8 cellular contexts compared by ENCODE assay signal in the genomic region with DNA sequence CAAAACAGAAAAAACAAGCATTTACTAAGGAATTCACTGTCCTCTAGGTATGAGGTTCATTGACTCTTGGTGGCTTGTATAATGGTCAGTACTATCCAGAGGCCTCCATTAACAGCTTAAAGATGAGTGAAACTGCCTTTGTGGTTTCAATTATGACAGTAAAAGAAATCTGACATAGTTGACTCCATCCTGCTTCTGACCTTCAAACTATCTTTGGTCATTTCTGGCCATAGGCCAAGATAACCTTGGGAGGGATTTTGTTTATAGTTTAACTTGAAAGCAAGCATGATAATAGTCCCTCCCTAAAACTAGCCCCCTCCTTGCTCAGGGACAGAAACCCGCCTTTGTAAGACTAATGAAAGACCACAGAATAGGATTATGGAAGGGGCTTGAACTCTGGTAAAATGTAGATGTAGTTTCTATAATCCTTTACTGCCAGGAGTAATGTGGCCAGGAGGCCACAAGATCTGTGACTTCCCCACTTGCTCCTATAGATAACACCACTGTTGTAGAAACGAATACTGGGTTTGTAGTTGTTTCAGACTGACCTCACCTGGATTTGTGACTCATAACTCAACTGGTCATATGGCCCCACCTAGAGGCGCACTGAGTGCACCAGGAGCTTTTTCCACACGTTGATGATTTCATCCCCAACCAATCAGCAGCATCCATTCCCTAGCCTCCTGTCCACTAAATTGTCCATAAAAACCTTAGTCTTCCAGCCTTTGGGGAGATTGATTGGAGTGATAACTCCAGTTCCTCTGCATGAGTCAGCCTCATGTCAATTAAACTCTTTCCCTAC. TPM values are rescaled to one million over a fixed set of nuclear protein-coding genes. Genes with fewer than 3 reads are reported as not detected.
A peak's percentile ranks its signal among the peaks of the same experiment; 100 is the strongest.
DNase-seq lines count a peak whose midpoint lies in the region; ATAC-seq, FAIRE-seq and TF ChIP-seq lines count a peak whose summit lies in the region.

No MANE protein-coding gene starts in this region.

- CTCF ChIA-PET in SK-N-SH (lab: Yijun Ruan, JAX) (interaction anchor here (1.1 to 5.2 kb wide), 4 partner anchors 7 to 300 kb away, joined by 3 to 28 read pairs (median 11); no protein-coding TSS in a partner anchor), H1 (lab: Charles Lee; ENCODE audit: partially characterized antibody) (interaction anchor here (0.5 to 8.2 kb wide), 38 partner anchors 8 to 409 kb away, joined by 3 to 70 read pairs (median 4); a partner anchor contains a TSS)

- H2BK20ac ChIP-seq in H1 (ENCODE audit: low read length), result no peak overlapping the region

- 60% methylated on average over 4 of the region's 4 CpGs for WGBS in SK-N-SH (ENCODE audit: low lambda C conversion rate)
- 77% methylated on average over 4 of the region's 4 CpGs; no CpG with 5 or more reads in 1 of the 2 experiments for WGBS in H1 (ENCODE audit: extremely low coverage in 1 of 2, insufficient coverage in 1 of 2, insufficient read length in 1 of 2, insufficient replicate concordance in 2 of 2, low coverage in 1 of 2, low lambda C conversion rate in 2 of 2, missing lambda C conversion rate in 1 of 2), 2 experiments
- WGBS in pancreas, 2 donors, result 41 to 47% methylated on average over 4 of the region's 4 CpGs

- no peak overlapping the region for H3K18ac ChIP-seq in H1 (ENCODE audit: extremely low read depth, low read length)

- no peak overlapping the region for H3K27ac ChIP-seq in SK-N-SH (ENCODE audit: low read depth in 2 of 2, low read length in 1 of 2)
- no peak overlapping the region for H3K27ac ChIP-seq in H1 (ENCODE audit: low read depth, low read length)
- H3K27ac ChIP-seq in pancreas, result no peak overlapping the region

- H3K23me2 ChIP-seq in H1 (ENCODE audit: low read depth, low read length), result no peaks in the 10 kb centered on the region

- intact Hi-C loops in pancreas (cut with DNase I), result loop anchor here in 1 of 3 donors (10.0 kb wide), 1 partner anchor 289 kb away; no protein-coding TSS in a partner anchor

- H4K20me1 ChIP-seq in SK-N-SH (ENCODE audit: insufficient read depth) (no peaks in the 10 kb centered on the region), H1 (replicated peaks in 1 of 2; ENCODE audit: control insufficient read depth in 1 of 2, insufficient read depth in 2 of 2, low read length in 2 of 2) (no peaks in the 10 kb centered on the region)

- TF ChIP-seq EP300 in SK-N-SH (IDR thresholded peaks at IDR 0.05; ENCODE audit: borderline replicate concordance in 1 of 2, low read depth in 1 of 2, low read length in 1 of 2), result no peak
- no peak for TF ChIP-seq EP300 in H1 (IDR thresholded peaks at IDR 0.05; ENCODE audit: borderline replicate concordance in 1 of 2, low read depth in 2 of 2, low read length in 2 of 2)

- H3K56ac ChIP-seq in H1 (replicated peaks; ENCODE audit: insufficient read length, low read depth, low read length), result no peak overlapping the region

- no peak overlapping the region for H4K91ac ChIP-seq in H1 (replicated peaks; ENCODE audit: insufficient read length, low read length)

- H3K79me2 ChIP-seq in SK-N-SH (ENCODE audit: insufficient read depth) (no peaks in the 10 kb centered on the region), H1 (ENCODE audit: control insufficient read depth in 1 of 2, insufficient read depth in 2 of 2, low read length in 2 of 2) (no peaks in the 10 kb centered on the region)

- H3F3A ChIP-seq in SK-N-SH (replicated peaks; ENCODE audit: insufficient read depth), result no peaks in the 10 kb centered on the region

- no peak overlapping the region for H2BK120ac ChIP-seq in H1 (replicated peaks; ENCODE audit: low read depth, low read length)

- no peaks in the 10 kb centered on the region for H3K4me1 ChIP-seq in SK-N-SH (ENCODE audit: control insufficient read depth in 1 of 2, insufficient read depth in 2 of 2, low read depth in 1 of 2, low read length in 1 of 2)
- no peaks in the 10 kb centered on the region for H3K4me1 ChIP-seq in H1 (replicated peaks in 1 of 4; ENCODE audit: control insufficient read depth in 3 of 4, insufficient read depth in 4 of 4, low read length in 3 of 4)
- H3K4me1 ChIP-seq in pancreas, result no peaks in the 10 kb centered on the region

- no peak overlapping the region for H2BK5ac ChIP-seq in H1 (ENCODE audit: low read depth, low read length)

- peak; percentile 47 for TF ChIP-seq RAD21 in SK-N-SH (IDR thresholded peaks at IDR 0.05; ENCODE audit: low read length)
- peak; percentile 91 to 93 for TF ChIP-seq RAD21 in H1 (IDR thresholded peaks at IDR 0.05 in 1 of 2, conservative IDR thresholded peaks at IDR 0.05 in 1 of 2; ENCODE audit: low read depth in 2 of 2, low read length in 2 of 2)

- ATAC-seq in GM19468 (IDR thresholded peaks at IDR 0.05; ENCODE audit: extremely low read depth, unreplicated experiment) (peak; percentile 78), HG03378 (IDR thresholded peaks at IDR 0.05; ENCODE audit: unreplicated experiment) (peak; percentile 89), pancreas (peak; percentile 82 to 95 (median 84))

- FAIRE-seq in H1 (lab: Jason Lieb, UNC) (peak; percentile 90), pancreas (lab: Jason Lieb, UNC) (no peak)

- no peak overlapping the region for H2BK12ac ChIP-seq in H1 (ENCODE audit: low read depth, low read length)

- H2AK5ac ChIP-seq in H1 (ENCODE audit: low read depth, low read length), result no peak overlapping the region

- H3K4ac ChIP-seq in H1 (replicated peaks; ENCODE audit: insufficient read length, low read depth, low read length), result no peak overlapping the region

- TF ChIP-seq CTCF in SK-N-SH (IDR thresholded peaks at IDR 0.05), result peak; percentile 10; the same call in 1 of the 2 replicates
- peak; percentile 47 to 83 (median 67) for TF ChIP-seq CTCF in H1 (IDR thresholded peaks at IDR 0.05; ENCODE audit: control extremely low read depth in 1 of 3, insufficient read depth in 1 of 3, low read depth in 1 of 3, low read length in 3 of 3)
- TF ChIP-seq CTCF in pancreas (IDR thresholded peaks at IDR 0.05), result no peak

- no peak for TF ChIP-seq POLR2A in H1 (IDR thresholded peaks at IDR 0.05; ENCODE audit: control extremely low read depth in 1 of 2, low read depth in 2 of 2, low read length in 2 of 2)

- POLR2A ChIA-PET in SK-N-SH (lab: Yijun Ruan, JAX) (no interaction called here), H1 (lab: Charles Lee; ENCODE audit: partially characterized antibody) (interaction anchor here (0.7 to 1.7 kb wide), 4 partner anchors 8 to 408 kb away, joined by 3 read pairs; a partner anchor contains a TSS)

- no peaks in the 10 kb centered on the region for H3K79me1 ChIP-seq in H1 (ENCODE audit: low read depth, low read length)

- H3K9ac ChIP-seq in SK-N-SH, result no peak overlapping the region
- H3K9ac ChIP-seq in H1 (replicated peaks in 1 of 4; ENCODE audit: extremely low read depth in 1 of 4, low read depth in 3 of 4, low read length in 3 of 4), result no peak overlapping the region

- no peak overlapping the region for H3K14ac ChIP-seq in H1 (ENCODE audit: insufficient read length)

- no peak overlapping the region for H3K23ac ChIP-seq in H1 (ENCODE audit: insufficient read length)

- no peaks in the 10 kb centered on the region for H3K9me2 ChIP-seq in SK-N-SH

- no peak overlapping the region for H4K5ac ChIP-seq in H1 (ENCODE audit: insufficient read length, low read depth, low read length)

- H2AFZ ChIP-seq in SK-N-SH (ENCODE audit: low read depth) (no peak overlapping the region), H1 (ENCODE audit: low read length) (no peak overlapping the region)

- DNase-seq in DMS79 (lab: John Stamatoyannopoulos, UW) (peak; percentile 4), DMS79 treated with DMSO at 0.1 percent for 48 hours (lab: John Stamatoyannopoulos, UW) (no peak), SK-N-SH (no peak), H1 (ENCODE audit: low read depth in 1 of 2, low spot score in 2 of 2) (peak in 1 of 2 experiments; percentile 55), pancreas (peak in 2 of 6 donors; percentile 25 to 42), putamen (ENCODE audit: low spot score) (no peak)

- H3K27me3 ChIP-seq in SK-N-SH (ENCODE audit: insufficient read depth), result no peaks in the 10 kb centered on the region
- H3K27me3 ChIP-seq in H1 (replicated peaks in 1 of 4; ENCODE audit: control insufficient read depth in 3 of 4, extremely low read depth in 1 of 4, insufficient read depth in 3 of 4, low read length in 3 of 4), result no peaks in the 10 kb centered on the region
- no peaks in the 10 kb centered on the region for H3K27me3 ChIP-seq in pancreas

- H3K36me3 ChIP-seq in SK-N-SH (replicated peaks in 1 of 2; ENCODE audit: control insufficient read depth in 1 of 2, insufficient read depth in 2 of 2, low read length in 1 of 2) (no peaks in the 10 kb centered on the region), H1 (ENCODE audit: control insufficient read depth in 2 of 4, insufficient read depth in 4 of 4, low read length in 3 of 4) (no peaks in the 10 kb centered on the region), pancreas (no peaks in the 10 kb centered on the region)

- H2BK15ac ChIP-seq in H1 (ENCODE audit: low read length), result no peak overlapping the region

- no peak overlapping the region for H4K8ac ChIP-seq in H1 (ENCODE audit: extremely low read depth, insufficient read depth, low read length)

- H3K9me3 ChIP-seq in SK-N-SH (no peaks in the 10 kb centered on the region), H1 (ENCODE audit: insufficient read depth in 2 of 2, low read depth in 1 of 2, low read length in 1 of 2) (peaks cover 0 to 4% of the 10 kb centered on the region in 2 experiments; a peak in 2 of 4 replicates), pancreas (no peaks in the 10 kb centered on the region)

- H3K4me2 ChIP-seq in SK-N-SH, result no peak overlapping the region
- H3K4me2 ChIP-seq in H1 (ENCODE audit: insufficient read depth in 1 of 2, low read depth in 2 of 2, low read length in 2 of 2), result no peak overlapping the region

- no peak overlapping the region; a peak in 1 of 4 replicates for H3K4me3 ChIP-seq in SK-N-SH (ENCODE audit: low read depth in 2 of 2, low read length in 1 of 2)
- no peak overlapping the region for H3K4me3 ChIP-seq in H1 (ENCODE audit: extremely low read depth in 1 of 4, insufficient read depth in 2 of 4, low read depth in 3 of 4, low read length in 4 of 4)
- H3K4me3 ChIP-seq in pancreas, result no peak overlapping the region

TF ChIP-seq in H1, 55 proteins besides CTCF, POLR2A, EP300 and RAD21 (continues in another document):
- TF ChIP-seq BCL11A (IDR thresholded peaks at IDR 0.05; ENCODE audit: low read depth in 2 of 2, low read length in 2 of 2), result no peak

RNA-seq across cellular contexts. Expression of a gene that starts 8.6 kb away (rescaled TPM):
- polyA plus RNA-seq in SK-N-SH (2012; rRNA removed), result 1.9 and 2.1 TPM in 2 replicates
- 2.6 and 2.9 TPM in 2 replicates for polyA plus RNA-seq in SK-N-SH (2012; cell fraction: cytosol; rRNA removed)
- polyA plus RNA-seq in SK-N-SH (2012; cell fraction: nucleus; rRNA removed), result 1.7 and 1.8 TPM in 2 replicates
- total RNA-seq in H1 (2021; fragmentation: NEBNext Ultra II Directional; extraction: Animal tissue kit (Norgen Biotek cat#: 25700)), result 4.6 and 5.8 TPM in 2 replicates
- 2.3 and 2.6 TPM in 2 replicates for polyA plus RNA-seq in H1 (2011; rRNA removed)
- 2.9 TPM for polyA plus RNA-seq in H1 (2011; cell fraction: cytosol; rRNA removed)
- polyA plus RNA-seq in H1 (2011; cell fraction: nucleus; rRNA removed), result 3.2 TPM
- polyA plus RNA-seq in H1 (2012, experiment 1 of 2), result 1.6 to 3.9 TPM (median 2.3 TPM) in 4 replicates
- polyA plus RNA-seq in H1 (2012, experiment 2 of 2), result 0.28 TPM
- 1.6 TPM for polyA plus RNA-seq in H1 (2013, experiment 1 of 2)
- polyA plus RNA-seq in H1 (2013, experiment 2 of 2), result 1.5 TPM
- polyA minus RNA-seq in H1 (2011; rRNA and poly(A)+ RNA removed), result 14.0 and 15.2 TPM in 2 replicates
- polyA minus RNA-seq in H1 (2011; cell fraction: cytosol; rRNA and poly(A)+ RNA removed), result 4.8 TPM
- 16.6 TPM for polyA minus RNA-seq in H1 (2011; cell fraction: nucleus; rRNA and poly(A)+ RNA removed)
- total RNA-seq in pancreas, result 10 to 100 TPM in 1 of 6 donors, 1 to 10 TPM in 5; 4.6 to 10.2 (median 5.4) TPM
- 1 to 10 TPM; 3.0 to 5.6 TPM for polyA plus RNA-seq in pancreas

Comparison
In these comparisons a context has a peak if more than half of its experiments do, and no peak if none do; other contexts are left out.
1. CTCF ChIP-seq: peak in SK-N-SH (single experiment) and H1 (3 of 3); none in pancreas (0 of 4).
2. Peak in every context shown above with its lines, with median percentiles within 50 percentile points of each other: ATAC-seq.